ENCODE assay signal across 17 cellular contexts in genomic region chr17:78276098-78276497, GRCh38. TPM values are rescaled to one million over a fixed set of nuclear protein-coding genes. Genes with fewer than 3 reads are reported as not detected.
A peak's percentile ranks its signal among the peaks of the same experiment; 100 is the strongest.
DNase-seq lines count a peak whose midpoint lies in the region; ATAC-seq and TF ChIP-seq lines count a peak whose summit lies in the region.
"Had no signal": no experiment of that assay in that cellular context is flagged by ENCODE, and none has a peak within 500 bp of the region (broad histone marks: within the 10 kb centered on the region; RNA-seq: fewer than 3 reads in every experiment).

No MANE protein-coding gene starts in this region.

- H3K9me2 ChIP-seq in SK-N-SH: no peaks in the 10 kb centered on the region

- no peak overlapping the region for H3K9ac ChIP-seq in mesendoderm (ENCODE audit: low read length)
- H3K9ac ChIP-seq in SK-N-SH: no peak overlapping the region

- intact Hi-C loops in naive thymus-derived CD4-positive, alpha-beta T cell (cut with micrococcal nuclease): no loop called here

- H3K18ac ChIP-seq in mesendoderm (ENCODE audit: low read length): no peak overlapping the region

- no peaks in the 10 kb centered on the region for H3K36me3 ChIP-seq in naive thymus-derived CD4-positive, alpha-beta T cell (ENCODE audit: control insufficient read depth in 2 of 3, insufficient read depth in 3 of 3, low read length in 3 of 3)
- no peaks in the 10 kb centered on the region for H3K36me3 ChIP-seq in mesendoderm (ENCODE audit: control insufficient read depth, insufficient read depth, low read length)
- no peaks in the 10 kb centered on the region for H3K36me3 ChIP-seq in SK-N-SH (replicated peaks in 1 of 2; ENCODE audit: control insufficient read depth in 1 of 2, insufficient read depth in 2 of 2, low read length in 1 of 2)
- H3K36me3 ChIP-seq: gastroesophageal sphincter, tibial artery, WERI-Rb-1 had no signal

- TF ChIP-seq RAD21 in SK-N-SH (IDR thresholded peaks at IDR 0.05; ENCODE audit: low read length): no peak

- H2AFZ ChIP-seq in SK-N-SH (ENCODE audit: low read depth): no peak overlapping the region

- no peak for DNase-seq in activated CD4-positive, alpha-beta T cell treated with anti-CD3 and anti-CD28 coated beads, Interleukin-2, amount 10 ng/mL, durations not matched to agents 7 days and 5 days
- DNase-seq in activated CD4-positive, alpha-beta T cell treated with anti-CD3 and anti-CD28 coated beads, Interleukin-2, amount 50 U/mL, for 1 hour: no peak
- DNase-seq in naive thymus-derived CD4-positive, alpha-beta T cell: peak in 4 of 9 donors; percentile 32 to 51 (median 50)
- no peak for DNase-seq in cerebellum (ENCODE audit: low spot score)
- DNase-seq in mesendoderm: no peak
- no peak for DNase-seq in SK-N-SH
- DNase-seq: posterior cingulate gyrus; stimulated activated CD4-positive, alpha-beta T cell treated with anti-CD3 and anti-CD28 coated beads, Interleukin-15, amount 100 ng/mL, for 24 hours; tibial artery; WERI-Rb-1 had no signal

- no peak for TF ChIP-seq EP300 in SK-N-SH (IDR thresholded peaks at IDR 0.05; ENCODE audit: borderline replicate concordance in 1 of 2, low read depth in 1 of 2, low read length in 1 of 2)

- H3K79me2 ChIP-seq in mesendoderm (ENCODE audit: control insufficient read depth, insufficient read depth, low read length) (no peaks in the 10 kb centered on the region), SK-N-SH (ENCODE audit: insufficient read depth) (no peaks in the 10 kb centered on the region)

- H3K4me3 ChIP-seq in naive thymus-derived CD4-positive, alpha-beta T cell (ENCODE audit: low read length): no peak overlapping the region
- H3K4me3 ChIP-seq in mesendoderm (ENCODE audit: low read length) (no peak overlapping the region), SK-N-SH (ENCODE audit: low read depth in 2 of 2, low read length in 1 of 2) (no peak overlapping the region)
- H3K4me3 ChIP-seq: A549, gastroesophageal sphincter, tibial artery had no signal

- H3F3A ChIP-seq in SK-N-SH (replicated peaks; ENCODE audit: insufficient read depth): no peaks in the 10 kb centered on the region

- no peak overlapping the region for H3K23ac ChIP-seq in mesendoderm (ENCODE audit: low read length)

- H4K5ac ChIP-seq in mesendoderm (ENCODE audit: low read length): no peak overlapping the region

- CTCF ChIA-PET in activated CD4-positive, alpha-beta T cell treated with anti-CD3 and anti-CD28 coated beads, Interleukin-2, amount 10 ng/mL, durations not matched to agents 7 days and 5 days (lab: Charles Lee): interaction anchor here (0.6 to 1.3 kb wide), 5 partner anchors 10 to 106 kb away, joined by 3 to 4 read pairs (median 3); no protein-coding TSS in a partner anchor
- CTCF ChIA-PET in naive thymus-derived CD4-positive, alpha-beta T cell (lab: Charles Lee): interaction anchor here (1.2 kb wide), 1 partner anchor 13 kb away, joined by 3 read pairs; no protein-coding TSS in a partner anchor
- CTCF ChIA-PET in SK-N-SH (lab: Yijun Ruan, JAX): interaction anchor here (0.9 kb wide), 1 partner anchor 25 kb away, joined by 3 read pairs; no protein-coding TSS in a partner anchor

- H3K79me1 ChIP-seq in mesendoderm (ENCODE audit: low read length): no peaks in the 10 kb centered on the region

- no CpG with 5 or more reads among the region's 7 CpGs for WGBS in mesendoderm (ENCODE audit: extremely low coverage, insufficient coverage, low lambda C conversion rate)
- 90% methylated on average over 7 of the region's 7 CpGs for WGBS in SK-N-SH (ENCODE audit: low lambda C conversion rate)

- no peak overlapping the region for H4K8ac ChIP-seq in mesendoderm (ENCODE audit: low read depth, low read length)

- peak overlapping the region; percentile 4 for H3K27ac ChIP-seq in naive thymus-derived CD4-positive, alpha-beta T cell (ENCODE audit: low read depth, low read length)
- H3K27ac ChIP-seq in mesendoderm (ENCODE audit: low read depth, low read length) (no peak overlapping the region), SK-N-SH (ENCODE audit: low read depth in 2 of 2, low read length in 1 of 2) (no peak overlapping the region)
- H3K27ac ChIP-seq: A549, gastroesophageal sphincter, tibial artery, WERI-Rb-1 had no signal

- H3K4me2 ChIP-seq in mesendoderm (ENCODE audit: low read length) (no peak overlapping the region), SK-N-SH (no peak overlapping the region)
- H3K4me2 ChIP-seq: A549 had no signal

- no peak overlapping the region for H2AK5ac ChIP-seq in mesendoderm (ENCODE audit: low read length)

- H2BK5ac ChIP-seq in mesendoderm (ENCODE audit: low read length): no peak overlapping the region

- H2BK120ac ChIP-seq in mesendoderm (ENCODE audit: low read depth, low read length): no peak overlapping the region

- H3K27ac Mint-ChIP-seq in activated CD4-positive, alpha-beta T cell treated with anti-CD3 and anti-CD28 coated beads, Interleukin-2, amount 10 ng/mL, durations not matched to agents 7 days and 5 days: peak overlapping the region; percentile 80
- H3K27ac Mint-ChIP-seq in naive thymus-derived CD4-positive, alpha-beta T cell: peak overlapping the region; percentile 47 to 94 (median 80)

- no peaks in the 10 kb centered on the region for H3K36me3 Mint-ChIP-seq in activated CD4-positive, alpha-beta T cell treated with anti-CD3 and anti-CD28 coated beads, Interleukin-2, amount 10 ng/mL, durations not matched to agents 7 days and 5 days (ENCODE audit: low read depth)
- peaks cover 0 to 8% (median 0%) of the 10 kb centered on the region in 5 donors for H3K36me3 Mint-ChIP-seq in naive thymus-derived CD4-positive, alpha-beta T cell

- peaks cover 44% of the 10 kb centered on the region for H3K4me1 Mint-ChIP-seq in activated CD4-positive, alpha-beta T cell treated with anti-CD3 and anti-CD28 coated beads, Interleukin-2, amount 10 ng/mL, durations not matched to agents 7 days and 5 days
- H3K4me1 Mint-ChIP-seq in naive thymus-derived CD4-positive, alpha-beta T cell: peaks cover 8 to 55% (median 41%) of the 10 kb centered on the region in 7 donors

- peaks cover 0 to 32% of the 10 kb centered on the region in 2 donors for H3K4me1 ChIP-seq in naive thymus-derived CD4-positive, alpha-beta T cell (ENCODE audit: control insufficient read depth in 2 of 2, insufficient read depth in 2 of 2, low read length in 2 of 2)
- peaks cover 18% of the 10 kb centered on the region for H3K4me1 ChIP-seq in mesendoderm (ENCODE audit: control insufficient read depth, low read depth, low read length)
- peaks cover 0 to 39% of the 10 kb centered on the region in 2 experiments; a peak in 1 of 4 replicates for H3K4me1 ChIP-seq in SK-N-SH (ENCODE audit: control insufficient read depth in 1 of 2, insufficient read depth in 2 of 2, low read depth in 1 of 2, low read length in 1 of 2)
- H3K4me1 ChIP-seq: gastroesophageal sphincter had no signal

- H3K9me3 Mint-ChIP-seq in activated CD4-positive, alpha-beta T cell treated with anti-CD3 and anti-CD28 coated beads, Interleukin-2, amount 10 ng/mL, durations not matched to agents 7 days and 5 days: no peaks in the 10 kb centered on the region
- peaks cover 0 to 7% (median 0%) of the 10 kb centered on the region in 11 donors for H3K9me3 Mint-ChIP-seq in naive thymus-derived CD4-positive, alpha-beta T cell

- H3K4me3 Mint-ChIP-seq in activated CD4-positive, alpha-beta T cell treated with anti-CD3 and anti-CD28 coated beads, Interleukin-2, amount 10 ng/mL, durations not matched to agents 7 days and 5 days: no peak overlapping the region
- H3K4me3 Mint-ChIP-seq in naive thymus-derived CD4-positive, alpha-beta T cell: peak overlapping the region in 6 of 10 donors; percentile 23 to 76 (median 52)

- peaks cover 2% of the 10 kb centered on the region for H3K27me3 Mint-ChIP-seq in activated CD4-positive, alpha-beta T cell treated with anti-CD3 and anti-CD28 coated beads, Interleukin-2, amount 10 ng/mL, durations not matched to agents 7 days and 5 days
- H3K27me3 Mint-ChIP-seq in naive thymus-derived CD4-positive, alpha-beta T cell: peaks cover 0 to 5% (median 0%) of the 10 kb centered on the region in 5 donors

- H3K4ac ChIP-seq in mesendoderm (ENCODE audit: low read depth, low read length): no peak overlapping the region

- no peaks in the 10 kb centered on the region for H3K27me3 ChIP-seq in naive thymus-derived CD4-positive, alpha-beta T cell (ENCODE audit: control insufficient read depth in 2 of 2, insufficient read depth in 2 of 2, low read length in 2 of 2)
- no peaks in the 10 kb centered on the region for H3K27me3 ChIP-seq in mesendoderm (ENCODE audit: insufficient read depth, low read length, poor library complexity)
- peaks cover 16% of the 10 kb centered on the region for H3K27me3 ChIP-seq in SK-N-SH (ENCODE audit: insufficient read depth)

- POLR2A ChIA-PET in activated CD4-positive, alpha-beta T cell treated with anti-CD3 and anti-CD28 coated beads, Interleukin-2, amount 10 ng/mL, durations not matched to agents 7 days and 5 days (lab: Charles Lee): no interaction called here
- POLR2A ChIA-PET in naive thymus-derived CD4-positive, alpha-beta T cell (lab: Charles Lee): interaction anchor here (1.2 to 2.9 kb wide), 3 partner anchors 17 to 25 kb away, joined by 4 to 26 read pairs (median 5); no protein-coding TSS in a partner anchor
- POLR2A ChIA-PET in SK-N-SH (lab: Yijun Ruan, JAX): no interaction called here

- no peak for TF ChIP-seq CTCF in SK-N-SH (IDR thresholded peaks at IDR 0.05)

- peak; percentile 57 for ATAC-seq in GM21423 (IDR thresholded peaks at IDR 0.05; ENCODE audit: unreplicated experiment)
- ATAC-seq in HG03439 (IDR thresholded peaks at IDR 0.05; ENCODE audit: unreplicated experiment): peak; percentile 48
- ATAC-seq in naive thymus-derived CD4-positive, alpha-beta T cell: no peak
- ATAC-seq: A549, gastroesophageal sphincter had no signal

- no peaks in the 10 kb centered on the region for H4K20me1 ChIP-seq in SK-N-SH (ENCODE audit: insufficient read depth)

- H2BK15ac ChIP-seq in mesendoderm (replicated peaks; ENCODE audit: low read depth): no peak overlapping the region

- H3K56ac ChIP-seq in mesendoderm (ENCODE audit: low read length): no peak overlapping the region

- H3K9me3 ChIP-seq in naive thymus-derived CD4-positive, alpha-beta T cell (ENCODE audit: control insufficient read depth in 2 of 3, low read length in 3 of 3): no peaks in the 10 kb centered on the region
- H3K9me3 ChIP-seq in SK-N-SH: no peaks in the 10 kb centered on the region
- H3K9me3 ChIP-seq: A549, gastroesophageal sphincter, tibial artery had no signal

TF ChIP-seq in SK-N-SH, 30 proteins besides CTCF, POLR2A, EP300 and RAD21 (continues in another document):
- TF ChIP-seq GABPA (IDR thresholded peaks at IDR 0.05; ENCODE audit: low read depth) (no peak), RFX5 (IDR thresholded peaks at IDR 0.05; ENCODE audit: low read length) (no peak), SIN3A (IDR thresholded peaks at IDR 0.05; ENCODE audit: borderline replicate concordance, low read depth, low read length) (no peak)

RNA-seq across cellular contexts. Expression of gene TMEM235, which starts 44.7 kb away (rescaled TPM):
- not detected for total RNA-seq in activated CD4-positive, alpha-beta T cell treated with anti-CD3 and anti-CD28 coated beads, Interleukin-2, amount 10 ng/mL, durations not matched to agents 7 days and 5 days
- total RNA-seq in naive thymus-derived CD4-positive, alpha-beta T cell: not detected
- polyA plus RNA-seq in naive thymus-derived CD4-positive, alpha-beta T cell: not detected
- 1.6 TPM for total RNA-seq in cerebellum
- polyA plus RNA-seq in mesendoderm (2013, experiment 1 of 2): not detected
- not detected for polyA plus RNA-seq in mesendoderm (2013, experiment 2 of 2)
- not detected in 2 replicates for polyA plus RNA-seq in SK-N-SH (2012; rRNA removed)
- 0.04 TPM in 1 of 2 replicates, not detected in the other for polyA plus RNA-seq in SK-N-SH (2012; cell fraction: cytosol; rRNA removed)
- not detected in 2 replicates for polyA plus RNA-seq in SK-N-SH (2012; cell fraction: nucleus; rRNA removed)
- total RNA-seq: bronchial epithelial cell, gastroesophageal sphincter, M059J, mononuclear cell had no signal
- polyA plus RNA-seq: A549 had no signal
